1 cellular context compared by ENCODE assay signal in the genomic region with DNA sequence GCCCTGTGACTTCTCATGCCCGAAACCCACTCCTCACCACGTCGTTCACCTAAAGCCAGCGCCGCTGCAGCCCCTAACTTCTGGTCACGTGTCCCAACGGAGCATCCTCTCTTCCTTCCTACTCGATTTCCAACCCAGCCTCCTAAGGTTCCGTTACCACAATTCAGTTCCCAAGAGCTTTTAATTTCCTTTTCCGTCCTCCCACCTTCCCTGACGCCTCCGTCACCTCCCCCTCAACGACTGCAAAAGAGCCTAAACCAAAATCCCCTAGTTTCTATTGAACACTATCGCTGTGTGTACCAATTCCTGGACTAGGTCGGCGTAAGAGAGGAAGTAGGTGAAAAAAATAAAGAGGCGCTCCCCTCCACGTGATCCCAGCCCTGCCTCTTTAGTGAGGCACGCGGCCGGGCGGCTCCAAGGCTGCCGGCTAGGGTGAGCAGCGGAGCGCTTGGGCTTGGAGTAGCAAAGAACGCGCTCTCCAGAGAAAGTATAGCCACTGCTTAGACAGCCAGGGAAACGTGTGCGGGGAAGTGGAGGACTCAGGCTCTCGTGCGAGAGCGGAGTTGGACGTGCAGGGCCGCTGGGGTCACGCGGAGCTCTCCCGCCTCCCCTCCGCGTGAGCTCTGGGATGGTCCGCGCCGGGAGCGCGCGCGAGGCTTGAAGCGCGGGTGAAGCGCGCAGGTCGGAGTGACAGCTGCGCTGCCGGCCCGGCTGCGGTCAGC.
TF ChIP-seq lines count a peak whose summit lies in the region.

Gene CENPP, plus strand, starts transcription at position 685 of the 722 bp plus-strand sequence.
Gene NOL8, minus strand, starts transcription at position 82 of the 722 bp plus-strand sequence. CDS start 1,189 bp downstream, outside the sequence.

TF ChIP-seq in HEK293, 187 proteins besides CTCF, POLR2A, EP300 and RAD21 (continued from another document and continues in another):
- TF ChIP-seq, protein P1, sequence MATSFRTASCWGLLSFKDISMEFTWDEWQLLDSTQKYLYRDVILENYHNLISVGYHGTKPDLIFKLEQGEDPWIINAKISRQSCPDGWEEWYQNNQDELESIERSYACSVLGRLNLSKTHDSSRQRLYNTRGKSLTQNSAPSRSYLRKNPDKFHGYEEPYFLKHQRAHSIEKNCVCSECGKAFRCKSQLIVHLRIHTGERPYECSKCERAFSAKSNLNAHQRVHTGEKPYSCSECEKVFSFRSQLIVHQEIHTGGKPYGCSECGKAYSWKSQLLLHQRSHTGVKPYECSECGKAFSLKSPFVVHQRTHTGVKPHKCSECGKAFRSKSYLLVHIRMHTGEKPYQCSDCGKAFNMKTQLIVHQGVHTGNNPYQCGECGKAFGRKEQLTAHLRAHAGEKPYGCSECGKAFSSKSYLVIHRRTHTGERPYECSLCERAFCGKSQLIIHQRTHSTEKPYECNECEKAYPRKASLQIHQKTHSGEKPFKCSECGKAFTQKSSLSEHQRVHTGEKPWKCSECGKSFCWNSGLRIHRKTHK (tag by site-specific recombination; IDR thresholded peaks at IDR 0.05), result no peak
- no peak for TF ChIP-seq ZNF223 (tag by site-specific recombination; IDR thresholded peaks at IDR 0.05)
- no peak for TF ChIP-seq IKZF3 (tag by site-specific recombination; IDR thresholded peaks at IDR 0.05)
- no peak for TF ChIP-seq ZNF791 (tag by site-specific recombination; IDR thresholded peaks at IDR 0.05)
- TF ChIP-seq ZNF169 (tag by site-specific recombination; IDR thresholded peaks at IDR 0.05), result no peak
- peak; percentile 65; the same call in 1 of the 2 replicates for TF ChIP-seq ZBTB8A (tag by site-specific recombination; IDR thresholded peaks at IDR 0.05)
- 0 out of 2 replicates have a peak, but pooled peaks have one; percentile 33 for TF ChIP-seq ZNF785 (tag by site-specific recombination; IDR thresholded peaks at IDR 0.05)
- no peak for TF ChIP-seq ZNF521 (tag by site-specific recombination; IDR thresholded peaks at IDR 0.05)
- TF ChIP-seq ZBTB48 (tag by site-specific recombination; IDR thresholded peaks at IDR 0.05), result peak; percentile 84
- TF ChIP-seq ZNF302 (tag by site-specific recombination; IDR thresholded peaks at IDR 0.05; ENCODE audit: low read depth), result no peak
- TF ChIP-seq, protein P2, sequence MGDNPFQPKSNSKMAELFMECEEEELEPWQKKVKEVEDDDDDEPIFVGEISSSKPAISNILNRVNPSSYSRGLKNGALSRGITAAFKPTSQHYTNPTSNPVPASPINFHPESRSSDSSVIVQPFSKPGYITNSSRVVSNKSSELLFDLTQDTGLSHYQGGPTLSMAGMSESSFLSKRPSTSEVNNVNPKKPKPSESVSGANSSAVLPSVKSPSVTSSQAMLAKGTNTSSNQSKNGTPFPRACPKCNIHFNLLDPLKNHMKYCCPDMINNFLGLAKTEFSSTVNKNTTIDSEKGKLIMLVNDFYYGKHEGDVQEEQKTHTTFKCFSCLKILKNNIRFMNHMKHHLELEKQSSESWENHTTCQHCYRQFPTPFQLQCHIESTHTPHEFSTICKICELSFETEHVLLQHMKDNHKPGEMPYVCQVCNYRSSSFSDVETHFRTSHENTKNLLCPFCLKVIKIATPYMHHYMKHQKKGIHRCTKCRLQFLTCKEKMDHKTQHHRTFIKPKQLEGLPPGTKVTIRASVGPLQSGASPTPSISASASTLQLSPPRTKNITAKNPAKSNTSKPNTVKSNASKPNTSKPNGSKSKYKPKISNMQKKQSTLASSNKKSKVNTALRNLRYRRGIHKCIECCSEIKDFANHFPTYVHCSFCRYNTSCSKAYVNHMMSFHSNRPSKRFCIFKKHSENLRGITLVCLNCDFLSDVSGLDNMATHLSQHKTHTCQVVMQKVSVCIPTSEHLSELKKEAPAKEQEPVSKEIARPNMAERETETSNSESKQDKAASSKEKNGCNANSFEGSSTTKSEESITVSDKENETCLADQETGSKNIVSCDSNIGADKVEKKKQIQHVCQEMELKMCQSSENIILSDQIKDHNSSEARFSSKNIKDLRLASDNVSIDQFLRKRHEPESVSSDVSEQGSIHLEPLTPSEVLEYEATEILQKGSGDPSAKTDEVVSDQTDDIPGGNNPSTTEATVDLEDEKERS (tag by site-specific recombination; IDR thresholded peaks at IDR 0.05), result peak; percentile 79; the same call in 1 of the 2 replicates
- TF ChIP-seq ZNF112 (tag by site-specific recombination; IDR thresholded peaks at IDR 0.05), result no peak
- TF ChIP-seq ZNF335 (tag by site-specific recombination; conservative IDR thresholded peaks at IDR 0.05), result peak; percentile 72
- TF ChIP-seq ZNF398 (tag by site-specific recombination; IDR thresholded peaks at IDR 0.05), result 0 out of 2 replicates have a peak, but pooled peaks have one; percentile 23
- TF ChIP-seq ZNF747 (tag by site-specific recombination; IDR thresholded peaks at IDR 0.05), result no peak
- TF ChIP-seq, protein P3, sequence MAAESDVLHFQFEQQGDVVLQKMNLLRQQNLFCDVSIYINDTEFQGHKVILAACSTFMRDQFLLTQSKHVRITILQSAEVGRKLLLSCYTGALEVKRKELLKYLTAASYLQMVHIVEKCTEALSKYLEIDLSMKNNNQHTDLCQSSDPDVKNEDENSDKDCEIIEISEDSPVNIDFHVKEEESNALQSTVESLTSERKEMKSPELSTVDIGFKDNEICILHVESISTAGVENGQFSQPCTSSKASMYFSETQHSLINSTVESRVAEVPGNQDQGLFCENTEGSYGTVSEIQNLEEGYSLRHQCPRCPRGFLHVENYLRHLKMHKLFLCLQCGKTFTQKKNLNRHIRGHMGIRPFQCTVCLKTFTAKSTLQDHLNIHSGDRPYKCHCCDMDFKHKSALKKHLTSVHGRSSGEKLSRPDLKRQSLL (tag by site-specific recombination; IDR thresholded peaks at IDR 0.05), result no peak
- TF ChIP-seq ZNF292 (tag by site-specific recombination; IDR thresholded peaks at IDR 0.05; ENCODE audit: borderline replicate concordance, low read depth), result no peak
- TF ChIP-seq ZEB2 (tag by site-specific recombination; IDR thresholded peaks at IDR 0.05), result peak; percentile 50
- TF ChIP-seq ZNF155 (tag by site-specific recombination; IDR thresholded peaks at IDR 0.05), result no peak
- TF ChIP-seq SCRT2 (tag by site-specific recombination; IDR thresholded peaks at IDR 0.05), result no peak
- TF ChIP-seq ZNF433 (tag by site-specific recombination; IDR thresholded peaks at IDR 0.05; ENCODE audit: low read depth), result no peak
- TF ChIP-seq OVOL3 (tag by site-specific recombination; IDR thresholded peaks at IDR 0.05), result peak; percentile 53; the same call in 1 of the 2 replicates
- peak; percentile 83 for TF ChIP-seq EGR2 (tag by site-specific recombination; IDR thresholded peaks at IDR 0.05; ENCODE audit: low read depth)
- no peak for TF ChIP-seq ZNF837 (tag by site-specific recombination; IDR thresholded peaks at IDR 0.05)
- TF ChIP-seq ZNF792 (tag by site-specific recombination; IDR thresholded peaks at IDR 0.05), result 0 out of 2 replicates have a peak, but pooled peaks have one; percentile 17
- no peak for TF ChIP-seq ZNF350 (tag by site-specific recombination; IDR thresholded peaks at IDR 0.05)
- TF ChIP-seq ZNF37A (tag by site-specific recombination; IDR thresholded peaks at IDR 0.05), result no peak
- TF ChIP-seq, protein P4, sequence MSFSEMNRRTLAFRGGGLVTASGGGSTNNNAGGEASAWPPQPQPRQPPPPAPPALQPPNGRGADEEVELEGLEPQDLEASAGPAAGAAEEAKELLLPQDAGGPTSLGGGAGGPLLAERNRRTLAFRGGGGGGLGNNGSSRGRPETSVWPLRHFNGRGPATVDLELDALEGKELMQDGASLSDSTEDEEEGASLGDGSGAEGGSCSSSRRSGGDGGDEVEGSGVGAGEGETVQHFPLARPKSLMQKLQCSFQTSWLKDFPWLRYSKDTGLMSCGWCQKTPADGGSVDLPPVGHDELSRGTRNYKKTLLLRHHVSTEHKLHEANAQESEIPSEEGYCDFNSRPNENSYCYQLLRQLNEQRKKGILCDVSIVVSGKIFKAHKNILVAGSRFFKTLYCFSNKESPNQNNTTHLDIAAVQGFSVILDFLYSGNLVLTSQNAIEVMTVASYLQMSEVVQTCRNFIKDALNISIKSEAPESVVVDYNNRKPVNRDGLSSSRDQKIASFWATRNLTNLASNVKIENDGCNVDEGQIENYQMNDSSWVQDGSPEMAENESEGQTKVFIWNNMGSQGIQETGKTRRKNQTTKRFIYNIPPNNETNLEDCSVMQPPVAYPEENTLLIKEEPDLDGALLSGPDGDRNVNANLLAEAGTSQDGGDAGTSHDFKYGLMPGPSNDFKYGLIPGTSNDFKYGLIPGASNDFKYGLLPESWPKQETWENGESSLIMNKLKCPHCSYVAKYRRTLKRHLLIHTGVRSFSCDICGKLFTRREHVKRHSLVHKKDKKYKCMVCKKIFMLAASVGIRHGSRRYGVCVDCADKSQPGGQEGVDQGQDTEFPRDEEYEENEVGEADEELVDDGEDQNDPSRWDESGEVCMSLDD (tag by site-specific recombination; IDR thresholded peaks at IDR 0.05), result peak; percentile 83
- TF ChIP-seq GLI4 (tag by site-specific recombination; IDR thresholded peaks at IDR 0.05), result peak; percentile 90; the same call in 1 of the 2 replicates
- no peak for TF ChIP-seq ZNF138 (tag by site-specific recombination; IDR thresholded peaks at IDR 0.05; ENCODE audit: borderline replicate concordance)
- TF ChIP-seq, protein P5, sequence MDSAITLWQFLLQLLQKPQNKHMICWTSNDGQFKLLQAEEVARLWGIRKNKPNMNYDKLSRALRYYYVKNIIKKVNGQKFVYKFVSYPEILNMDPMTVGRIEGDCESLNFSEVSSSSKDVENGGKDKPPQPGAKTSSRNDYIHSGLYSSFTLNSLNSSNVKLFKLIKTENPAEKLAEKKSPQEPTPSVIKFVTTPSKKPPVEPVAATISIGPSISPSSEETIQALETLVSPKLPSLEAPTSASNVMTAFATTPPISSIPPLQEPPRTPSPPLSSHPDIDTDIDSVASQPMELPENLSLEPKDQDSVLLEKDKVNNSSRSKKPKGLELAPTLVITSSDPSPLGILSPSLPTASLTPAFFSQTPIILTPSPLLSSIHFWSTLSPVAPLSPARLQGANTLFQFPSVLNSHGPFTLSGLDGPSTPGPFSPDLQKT (IDR thresholded peaks at IDR 0.05; ENCODE audit: borderline replicate concordance, low read depth, low read length), result no peak
- TF ChIP-seq, protein P6, sequence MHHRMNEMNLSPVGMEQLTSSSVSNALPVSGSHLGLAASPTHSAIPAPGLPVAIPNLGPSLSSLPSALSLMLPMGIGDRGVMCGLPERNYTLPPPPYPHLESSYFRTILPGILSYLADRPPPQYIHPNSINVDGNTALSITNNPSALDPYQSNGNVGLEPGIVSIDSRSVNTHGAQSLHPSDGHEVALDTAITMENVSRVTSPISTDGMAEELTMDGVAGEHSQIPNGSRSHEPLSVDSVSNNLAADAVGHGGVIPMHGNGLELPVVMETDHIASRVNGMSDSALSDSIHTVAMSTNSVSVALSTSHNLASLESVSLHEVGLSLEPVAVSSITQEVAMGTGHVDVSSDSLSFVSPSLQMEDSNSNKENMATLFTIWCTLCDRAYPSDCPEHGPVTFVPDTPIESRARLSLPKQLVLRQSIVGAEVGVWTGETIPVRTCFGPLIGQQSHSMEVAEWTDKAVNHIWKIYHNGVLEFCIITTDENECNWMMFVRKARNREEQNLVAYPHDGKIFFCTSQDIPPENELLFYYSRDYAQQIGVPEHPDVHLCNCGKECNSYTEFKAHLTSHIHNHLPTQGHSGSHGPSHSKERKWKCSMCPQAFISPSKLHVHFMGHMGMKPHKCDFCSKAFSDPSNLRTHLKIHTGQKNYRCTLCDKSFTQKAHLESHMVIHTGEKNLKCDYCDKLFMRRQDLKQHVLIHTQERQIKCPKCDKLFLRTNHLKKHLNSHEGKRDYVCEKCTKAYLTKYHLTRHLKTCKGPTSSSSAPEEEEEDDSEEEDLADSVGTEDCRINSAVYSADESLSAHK (tag by site-specific recombination; IDR thresholded peaks at IDR 0.05), result peak; percentile 67
- TF ChIP-seq SCRT1 (tag by site-specific recombination; IDR thresholded peaks at IDR 0.05; ENCODE audit: borderline replicate concordance), result no peak
- no peak for TF ChIP-seq ZNF221 (tag by site-specific recombination; IDR thresholded peaks at IDR 0.05; ENCODE audit: borderline replicate concordance)
- TF ChIP-seq ZFP69B (tag by site-specific recombination; IDR thresholded peaks at IDR 0.05), result peak; percentile 88
- no peak for TF ChIP-seq ZNF600 (tag by site-specific recombination; IDR thresholded peaks at IDR 0.05)
- 0 out of 2 replicates have a peak, but pooled peaks have one; percentile 18 for TF ChIP-seq ZSCAN30 (tag by site-specific recombination; IDR thresholded peaks at IDR 0.05)
- TF ChIP-seq ZNF354C (tag by site-specific recombination; IDR thresholded peaks at IDR 0.05; ENCODE audit: borderline replicate concordance, low read depth), result no peak
- TF ChIP-seq ZNF16 (tag by site-specific recombination; IDR thresholded peaks at IDR 0.05; ENCODE audit: low read depth), result peak; percentile 36; the same call in 1 of the 2 replicates
- TF ChIP-seq PATZ1 (tag by site-specific recombination; IDR thresholded peaks at IDR 0.05), result peak; percentile 68
- TF ChIP-seq ZNF677 (tag by site-specific recombination; IDR thresholded peaks at IDR 0.05), result no peak
- TF ChIP-seq ZNF423 (tag by site-specific recombination; IDR thresholded peaks at IDR 0.05), result no peak
- no peak for TF ChIP-seq GLI2 (tag by site-specific recombination; IDR thresholded peaks at IDR 0.05; ENCODE audit: borderline replicate concordance, low read depth)
- no peak for TF ChIP-seq ZNF585B (tag by site-specific recombination; IDR thresholded peaks at IDR 0.05)
- no peak for TF ChIP-seq ZNF473 (tag by site-specific recombination; IDR thresholded peaks at IDR 0.05)
- no peak for TF ChIP-seq ZNF530 (tag by site-specific recombination; IDR thresholded peaks at IDR 0.05; ENCODE audit: low read depth)
- no peak for TF ChIP-seq ZNF202 (tag by site-specific recombination; IDR thresholded peaks at IDR 0.05; ENCODE audit: borderline replicate concordance)
